In genomic region chr22:36481393-36482168, GRCh38 we compare ENCODE assay signal across 8 cellular contexts.
A peak's percentile ranks its signal among the peaks of the same experiment; 100 is the strongest.
DNase-seq lines count a peak whose midpoint lies in the region; ATAC-seq lines count a peak whose summit lies in the region.

TXN2 (minus strand) TSS chr22:36481640; CDS start chr22:36480837, 803 bp downstream.

- H3K36me3 Mint-ChIP-seq in central memory CD8-positive, alpha-beta T cell (ENCODE audit: insufficient read depth) = peaks cover 25% of the 10 kb centered on the region

- H3K27me3 Mint-ChIP-seq in central memory CD8-positive, alpha-beta T cell = no peaks in the 10 kb centered on the region

- DNase-seq in AG08395 (ENCODE audit: low spot score) (peak; percentile 98), NCI-H446 (lab: John Stamatoyannopoulos, UW) (peak; percentile 92 to 96), iris pigment epithelial cell (ENCODE audit: low read depth) (peak; percentile 96)
- peak; percentile 90 for DNase-seq in activated CD4-positive, CD25-positive, alpha-beta regulatory T cell treated with anti-CD3 and anti-CD28 coated beads, Interleukin-2, amount 50 U/mL, for 16 hours (ENCODE audit: low read depth, low spot score)
- DNase-seq in central memory CD8-positive, alpha-beta T cell (ENCODE audit: low spot score in 2 of 2) = peak; percentile 95 to 98
- DNase-seq in stimulated activated CD4-positive, alpha-beta T cell treated with anti-CD3 and anti-CD28 coated beads, Interleukin-12 subunit alpha, Interleukin-12 subunit beta, amount 100 ng/mL, for 4 hours = peak; percentile 95

- peaks cover 22% of the 10 kb centered on the region for H3K4me1 Mint-ChIP-seq in central memory CD8-positive, alpha-beta T cell

- H3K4me3 Mint-ChIP-seq in central memory CD8-positive, alpha-beta T cell = peak within 1 kb of the TSS; percentile 84

- ATAC-seq in GM19023 (IDR thresholded peaks at IDR 0.05; ENCODE audit: unreplicated experiment) = peak; percentile 81
- peak; percentile 88 for ATAC-seq in HG03280 (IDR thresholded peaks at IDR 0.05; ENCODE audit: unreplicated experiment)
- peak; percentile 92 for ATAC-seq in central memory CD8-positive, alpha-beta T cell (replicated peaks; ENCODE audit: extremely low read depth, poor library complexity, severe bottlenecking)

- no peaks in the 10 kb centered on the region for H3K9me3 Mint-ChIP-seq in central memory CD8-positive, alpha-beta T cell

- peak within 1 kb of the TSS; percentile 86 for H3K27ac Mint-ChIP-seq in central memory CD8-positive, alpha-beta T cell (ENCODE audit: low read depth)

Comparison
In these comparisons a context has a peak if more than half of its experiments do, and no peak if none do; other contexts are left out.
1. Peak in every context shown above with its lines: DNase-seq and ATAC-seq.